Comparison of ENCODE assay signal across 10 cellular contexts in the genomic region with DNA sequence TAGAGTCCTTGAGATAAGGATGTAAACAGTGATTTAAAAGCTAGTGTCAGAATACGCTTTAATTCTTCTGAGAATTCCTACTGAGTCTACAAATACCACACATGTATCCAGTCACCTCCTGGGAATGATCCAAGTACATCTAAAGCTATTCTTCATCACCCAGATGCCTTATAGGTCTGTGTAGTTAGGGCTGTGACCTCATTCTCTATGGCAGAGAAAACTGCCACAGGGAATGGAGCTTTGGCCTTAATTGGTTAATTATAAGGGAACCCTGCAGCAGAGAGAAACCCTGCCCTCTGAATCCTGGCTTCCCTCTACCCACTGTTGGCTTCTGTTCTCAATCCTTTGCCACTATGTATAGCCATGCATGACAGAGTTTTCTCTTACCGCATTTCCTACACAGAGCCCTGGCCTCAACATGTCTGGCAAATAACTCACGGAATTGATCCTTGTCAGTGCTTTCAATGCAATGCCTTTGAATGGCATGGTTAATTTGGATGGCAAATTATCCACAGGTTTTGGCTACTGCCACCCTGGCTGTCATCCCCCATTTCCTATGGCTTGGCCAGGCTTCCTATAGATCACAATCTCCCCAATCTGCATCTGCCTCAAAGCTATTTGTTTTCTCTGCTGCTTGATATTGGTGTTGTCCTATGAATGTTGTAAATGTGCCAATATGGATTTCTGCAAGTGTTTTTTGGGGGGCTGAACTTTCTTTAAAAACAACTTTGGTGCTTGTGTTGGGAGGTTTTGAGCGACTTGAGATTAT. TPM values are rescaled to one million over a fixed set of nuclear protein-coding genes. Genes with fewer than 3 reads are reported as not detected.
DNase-seq lines count a peak whose midpoint lies in the region; ATAC-seq and TF ChIP-seq lines count a peak whose summit lies in the region.
"Had no signal": no experiment of that assay in that cellular context is flagged by ENCODE, and none has a peak within 500 bp of the region (broad histone marks: within the 10 kb centered on the region; RNA-seq: fewer than 3 reads in every experiment).

No MANE protein-coding gene starts in this region.

- H3K27ac ChIP-seq in foreskin keratinocyte (peak overlapping the region; percentile 21), thoracic aorta (peak overlapping the region; percentile 14 to 67), mesendoderm (ENCODE audit: low read depth, low read length) (no peak overlapping the region)

- peaks cover 3% of the 10 kb centered on the region for H3K79me1 ChIP-seq in mesendoderm (ENCODE audit: low read length)

- H3K9me3 Mint-ChIP-seq in activated naive CD8-positive, alpha-beta T cell (ENCODE audit: low read depth), result no peaks in the 10 kb centered on the region
- H3K9me3 Mint-ChIP-seq in activated naive CD8-positive, alpha-beta T cell treated with anti-CD3 and anti-CD28 coated beads, Interleukin-2, amount 50 U/mL, for 24 hours, result no peaks in the 10 kb centered on the region
- no peaks in the 10 kb centered on the region for H3K9me3 Mint-ChIP-seq in activated T-helper 17 cell treated with anti-CD3 and anti-CD28 coated beads, Interleukin-2, amount 50 U/mL, for 72 hours

- DNase-seq in activated naive CD8-positive, alpha-beta T cell treated with anti-CD3 and anti-CD28 coated beads, Interleukin-2, amount 50 U/mL, for 24 hours, result no peak
- DNase-seq in foreskin keratinocyte (peak; percentile 76 to 90), thoracic aorta (ENCODE audit: low spot score) (no peak), mesendoderm (no peak)
- DNase-seq: NCI-H1092 treated with DMSO at 0.1 percent for 48 hours; stimulated activated CD4-positive, alpha-beta T cell treated with anti-CD3 and anti-CD28 coated beads, Interleukin-12 subunit alpha, Interleukin-12 subunit beta, amount 100 ng/mL, for 4 hours had no signal

- WGBS in mesendoderm (ENCODE audit: extremely low coverage, insufficient coverage, low lambda C conversion rate), result no CpG with 5 or more reads among the region's 4 CpGs

- H3K9ac ChIP-seq in mesendoderm (ENCODE audit: low read length), result no peak overlapping the region

- no peaks in the 10 kb centered on the region for H3K27me3 Mint-ChIP-seq in activated naive CD8-positive, alpha-beta T cell
- H3K27me3 Mint-ChIP-seq in activated naive CD8-positive, alpha-beta T cell treated with anti-CD3 and anti-CD28 coated beads, Interleukin-2, amount 50 U/mL, for 24 hours, result peaks cover 2% of the 10 kb centered on the region
- H3K27me3 Mint-ChIP-seq in activated T-helper 17 cell treated with anti-CD3 and anti-CD28 coated beads, Interleukin-2, amount 50 U/mL, for 72 hours, result no peaks in the 10 kb centered on the region

- H3K23ac ChIP-seq in mesendoderm (ENCODE audit: low read length), result no peak overlapping the region

- no peak overlapping the region for H2BK15ac ChIP-seq in mesendoderm (replicated peaks; ENCODE audit: low read depth)

- peak overlapping the region; percentile 54 for H3K27ac Mint-ChIP-seq in activated naive CD8-positive, alpha-beta T cell
- H3K27ac Mint-ChIP-seq in activated naive CD8-positive, alpha-beta T cell treated with anti-CD3 and anti-CD28 coated beads, Interleukin-2, amount 50 U/mL, for 24 hours, result no peak overlapping the region
- no peak overlapping the region for H3K27ac Mint-ChIP-seq in activated T-helper 17 cell treated with anti-CD3 and anti-CD28 coated beads, Interleukin-2, amount 50 U/mL, for 72 hours

- no peak overlapping the region for H4K8ac ChIP-seq in mesendoderm (ENCODE audit: low read depth, low read length)

- H2BK5ac ChIP-seq in mesendoderm (ENCODE audit: low read length), result no peak overlapping the region

- H3K36me3 ChIP-seq in thoracic aorta (no peaks in the 10 kb centered on the region), mesendoderm (ENCODE audit: control insufficient read depth, insufficient read depth, low read length) (no peaks in the 10 kb centered on the region)

- H2AK5ac ChIP-seq in mesendoderm (ENCODE audit: low read length), result no peak overlapping the region

- H3K4me2 ChIP-seq in mesendoderm (ENCODE audit: low read length), result no peak overlapping the region

- no peak overlapping the region for H3K18ac ChIP-seq in mesendoderm (ENCODE audit: low read length)

- H3K4me3 ChIP-seq in thoracic aorta, result no peak overlapping the region
- H3K4me3 ChIP-seq in mesendoderm (ENCODE audit: low read length), result no peak overlapping the region

- TF ChIP-seq CTCF in foreskin keratinocyte (conservative IDR thresholded peaks at IDR 0.05) (no peak), thoracic aorta (IDR thresholded peaks at IDR 0.05) (no peak)

- H3K79me2 ChIP-seq in mesendoderm (ENCODE audit: control insufficient read depth, insufficient read depth, low read length), result no peaks in the 10 kb centered on the region

- H3K9me3 ChIP-seq in thoracic aorta, result no peaks in the 10 kb centered on the region

- peaks cover 64% of the 10 kb centered on the region for H3K4me1 Mint-ChIP-seq in activated naive CD8-positive, alpha-beta T cell (ENCODE audit: low read depth)
- peaks cover 81% of the 10 kb centered on the region for H3K4me1 Mint-ChIP-seq in activated naive CD8-positive, alpha-beta T cell treated with anti-CD3 and anti-CD28 coated beads, Interleukin-2, amount 50 U/mL, for 24 hours
- peaks cover 42% of the 10 kb centered on the region for H3K4me1 Mint-ChIP-seq in activated T-helper 17 cell treated with anti-CD3 and anti-CD28 coated beads, Interleukin-2, amount 50 U/mL, for 72 hours

- no peak for ATAC-seq in activated naive CD8-positive, alpha-beta T cell treated with anti-CD3 and anti-CD28 coated beads, Interleukin-2, amount 50 U/mL, for 24 hours
- no peak for ATAC-seq in activated T-helper 17 cell treated with anti-CD3 and anti-CD28 coated beads, Interleukin-2, amount 50 U/mL, for 72 hours (replicated peaks)
- ATAC-seq in foreskin keratinocyte (peak; percentile 60), thoracic aorta (ENCODE audit: insufficient number of reproducible peaks, low FRiP score, low read depth) (no peak), HG03097 (IDR thresholded peaks at IDR 0.05; ENCODE audit: low FRiP score, unreplicated experiment) (no peak), GM21447 (IDR thresholded peaks at IDR 0.05; ENCODE audit: unreplicated experiment) (no peak)

- H3K56ac ChIP-seq in mesendoderm (ENCODE audit: low read length), result no peak overlapping the region

- peaks cover 11% of the 10 kb centered on the region for H3K36me3 Mint-ChIP-seq in activated naive CD8-positive, alpha-beta T cell
- H3K36me3 Mint-ChIP-seq in activated naive CD8-positive, alpha-beta T cell treated with anti-CD3 and anti-CD28 coated beads, Interleukin-2, amount 50 U/mL, for 24 hours (ENCODE audit: low read depth), result peaks cover 10% of the 10 kb centered on the region
- H3K36me3 Mint-ChIP-seq in activated T-helper 17 cell treated with anti-CD3 and anti-CD28 coated beads, Interleukin-2, amount 50 U/mL, for 72 hours (ENCODE audit: low read depth), result peaks cover 20% of the 10 kb centered on the region

- H3K4me1 ChIP-seq in foreskin keratinocyte (peaks cover 26% of the 10 kb centered on the region), thoracic aorta (ENCODE audit: control insufficient read depth in 1 of 2, low read depth in 2 of 2) (peaks cover 22 to 54% of the 10 kb centered on the region in 2 donors), mesendoderm (ENCODE audit: control insufficient read depth, low read depth, low read length) (peaks cover 9% of the 10 kb centered on the region)

- no peak overlapping the region for H4K5ac ChIP-seq in mesendoderm (ENCODE audit: low read length)

- peak overlapping the region; percentile 18 for H3K4me3 Mint-ChIP-seq in activated naive CD8-positive, alpha-beta T cell
- H3K4me3 Mint-ChIP-seq in activated naive CD8-positive, alpha-beta T cell treated with anti-CD3 and anti-CD28 coated beads, Interleukin-2, amount 50 U/mL, for 24 hours, result no peak overlapping the region
- peak overlapping the region; percentile 94 for H3K4me3 Mint-ChIP-seq in activated T-helper 17 cell treated with anti-CD3 and anti-CD28 coated beads, Interleukin-2, amount 50 U/mL, for 72 hours

- H3K4ac ChIP-seq in mesendoderm (ENCODE audit: low read depth, low read length), result no peak overlapping the region

- H2BK120ac ChIP-seq in mesendoderm (ENCODE audit: low read depth, low read length), result no peak overlapping the region

- H3K27me3 ChIP-seq in foreskin keratinocyte, result no peaks in the 10 kb centered on the region
- no peaks in the 10 kb centered on the region for H3K27me3 ChIP-seq in thoracic aorta (replicated peaks; ENCODE audit: insufficient read depth)
- no peaks in the 10 kb centered on the region for H3K27me3 ChIP-seq in mesendoderm (ENCODE audit: insufficient read depth, low read length, poor library complexity)

RNA-seq across cellular contexts. Expression of gene DIXDC1, which starts 2.9 kb away (rescaled TPM):
- total RNA-seq in activated T-helper 17 cell treated with anti-CD3 and anti-CD28 coated beads, Interleukin-2, amount 50 U/mL, for 72 hours, result 10 to 100 TPM; 11.3 to 27.4 TPM
- 4.7 and 7.3 TPM in 2 replicates for total RNA-seq in foreskin keratinocyte
- polyA plus RNA-seq in foreskin keratinocyte, result 1.3 TPM in 2 replicates
- total RNA-seq in thoracic aorta, result 10 to 100 TPM; 92.7 to 94.2 TPM
- polyA plus RNA-seq in mesendoderm (2013, experiment 1 of 2), result 3.7 TPM
- 3.9 TPM for polyA plus RNA-seq in mesendoderm (2013, experiment 2 of 2)

RNA-seq across cellular contexts. Expression of gene C11orf52, which starts 21.3 kb away (rescaled TPM):
- total RNA-seq in activated T-helper 17 cell treated with anti-CD3 and anti-CD28 coated beads, Interleukin-2, amount 50 U/mL, for 72 hours, result not detected
- 1.2 and 2.0 TPM in 2 replicates for total RNA-seq in foreskin keratinocyte
- 1.5 and 3.0 TPM in 2 replicates for polyA plus RNA-seq in foreskin keratinocyte
- 1 to 10 TPM in 1 of 2 donors, under 1 TPM in 1; 0.99 to 4.7 TPM for total RNA-seq in thoracic aorta
- polyA plus RNA-seq in mesendoderm (2013, experiment 1 of 2), result 1.3 TPM
- 1.5 TPM for polyA plus RNA-seq in mesendoderm (2013, experiment 2 of 2)

RNA-seq across cellular contexts. Expression of gene HSPB2, which starts 27.5 kb away (rescaled TPM):
- total RNA-seq in activated T-helper 17 cell treated with anti-CD3 and anti-CD28 coated beads, Interleukin-2, amount 50 U/mL, for 72 hours, result under 1 TPM in 1 of 2 donors, not detected in 1; 0.32 TPM
- not detected in 2 replicates for total RNA-seq in foreskin keratinocyte
- 0.11 TPM in 1 of 2 replicates, not detected in the other for polyA plus RNA-seq in foreskin keratinocyte
- total RNA-seq in thoracic aorta, result 1 to 10 TPM; 2.2 to 3.1 TPM
- 0.56 TPM for polyA plus RNA-seq in mesendoderm (2013, experiment 1 of 2)
- polyA plus RNA-seq in mesendoderm (2013, experiment 2 of 2), result 0.53 TPM

RNA-seq across cellular contexts. Expression of gene CRYAB, which starts 28.4 kb away (rescaled TPM):
- not detected for total RNA-seq in activated T-helper 17 cell treated with anti-CD3 and anti-CD28 coated beads, Interleukin-2, amount 50 U/mL, for 72 hours
- total RNA-seq in foreskin keratinocyte (0.85 and 2.0 TPM in 2 replicates), thoracic aorta (100 to 1,000 TPM; 325 to 387 TPM)
- 1.0 and 1.2 TPM in 2 replicates for polyA plus RNA-seq in foreskin keratinocyte
- 3.4 TPM for polyA plus RNA-seq in mesendoderm (2013, experiment 1 of 2)
- polyA plus RNA-seq in mesendoderm (2013, experiment 2 of 2), result 4.2 TPM

Comparison
In these comparisons a context has a peak if more than half of its experiments do, and no peak if none do; other contexts are left out.
1. DNase-seq: peak in foreskin keratinocyte (2 of 2); none in activated naive CD8-positive, alpha-beta T cell treated with anti-CD3 and anti-CD28 coated beads, Interleukin-2, amount 50 U/mL, for 24 hours (single experiment), thoracic aorta (single experiment) and mesendoderm (single experiment).